Comparison of ENCODE assay signal across 8 cellular contexts in the genomic region with DNA sequence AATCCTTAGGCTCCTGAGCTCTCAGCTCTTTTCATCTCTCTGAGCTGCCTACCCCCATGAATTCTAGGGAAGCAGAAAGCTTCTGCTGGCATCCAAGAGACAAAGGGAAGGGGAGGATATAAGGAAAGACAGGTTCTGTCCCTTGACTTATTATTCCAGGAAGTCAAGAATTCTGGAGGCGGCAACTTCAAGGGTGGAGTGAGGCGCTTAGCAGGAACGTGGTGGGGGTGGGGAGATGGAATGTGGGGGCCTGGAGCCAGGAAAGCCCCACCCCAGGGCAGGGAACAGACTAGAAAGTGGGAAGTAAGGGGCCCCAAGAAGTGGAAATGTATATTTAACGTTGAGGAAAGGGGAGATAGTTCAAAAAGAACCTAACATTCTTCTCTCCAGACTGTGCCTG. TPM values are rescaled to one million over a fixed set of nuclear protein-coding genes. Genes with fewer than 3 reads are reported as not detected.
A peak's percentile ranks its signal among the peaks of the same experiment; 100 is the strongest.
DNase-seq lines count a peak whose midpoint lies in the region; ATAC-seq and TF ChIP-seq lines count a peak whose summit lies in the region.

No MANE protein-coding gene starts in this region.

- no peak for ATAC-seq in psoas muscle
- no peak for ATAC-seq in GM18868 (IDR thresholded peaks at IDR 0.05; ENCODE audit: unreplicated experiment)
- ATAC-seq in GM21619 (IDR thresholded peaks at IDR 0.05; ENCODE audit: unreplicated experiment): no peak
- ATAC-seq in GM19395 (IDR thresholded peaks at IDR 0.05; ENCODE audit: unreplicated experiment): no peak

- H3K4me3 Mint-ChIP-seq in CD8-positive, alpha-beta memory T cell: peak overlapping the region; percentile 89 to 97 (median 94)

- H3K27me3 ChIP-seq in CD8-positive, alpha-beta memory T cell (ENCODE audit: insufficient read depth, low read length, poor library complexity, severe bottlenecking): no peaks in the 10 kb centered on the region
- no peaks in the 10 kb centered on the region for H3K27me3 ChIP-seq in psoas muscle (ENCODE audit: insufficient read depth in 3 of 3, low read length in 2 of 3)

- peaks cover 31% of the 10 kb centered on the region for H3K36me3 ChIP-seq in CD8-positive, alpha-beta memory T cell (ENCODE audit: insufficient read depth, low read length)
- peaks cover 18 to 46% of the 10 kb centered on the region in 2 donors for H3K36me3 ChIP-seq in psoas muscle (ENCODE audit: insufficient read depth in 1 of 2, low read depth in 1 of 2)

- H3K27ac Mint-ChIP-seq in CD8-positive, alpha-beta memory T cell: peak overlapping the region in 4 of 8 donors; percentile 45 to 90 (median 80)

- intact Hi-C loops in psoas muscle (cut with DNase I): no loop called here

- H3K27me3 Mint-ChIP-seq in CD8-positive, alpha-beta memory T cell: peaks cover 0 to 1% of the 10 kb centered on the region in 2 donors

- TF ChIP-seq CTCF in RWPE1 (conservative IDR thresholded peaks at IDR 0.05; ENCODE audit: low read depth) (no peak), psoas muscle (IDR thresholded peaks at IDR 0.05) (no peak)

- POLR2A ChIA-PET in CD8-positive, alpha-beta memory T cell (lab: Charles Lee): no interaction called here
- POLR2A ChIA-PET in RWPE1 (lab: Yijun Ruan, JAX; ENCODE audit: low non-redundant PET): no interaction called here

- no peaks in the 10 kb centered on the region for H3K9me3 Mint-ChIP-seq in CD8-positive, alpha-beta memory T cell

- CTCF ChIA-PET in CD8-positive, alpha-beta memory T cell (lab: Charles Lee): interaction anchor here (0.7 to 16.3 kb wide), 4 partner anchors 17 to 32 kb away, joined by 3 to 269 read pairs (median 5); no protein-coding TSS in a partner anchor
- CTCF ChIA-PET in RWPE1 (lab: Yijun Ruan, JAX): interaction anchor here (0.5 to 3.1 kb wide), 5 partner anchors 17 to 489 kb away, joined by 3 to 16 read pairs (median 3); partner anchors contain the start of gene ATP5MC2

- H3K9me3 ChIP-seq in CD8-positive, alpha-beta memory T cell (ENCODE audit: low read length): no peaks in the 10 kb centered on the region
- no peaks in the 10 kb centered on the region for H3K9me3 ChIP-seq in psoas muscle

- no peak overlapping the region for H3K27ac ChIP-seq in CD8-positive, alpha-beta memory T cell (ENCODE audit: low read depth, low read length)
- H3K27ac ChIP-seq in RWPE1: peak overlapping the region; percentile 54
- peak overlapping the region; percentile 51 for H3K27ac ChIP-seq in epithelial cell of prostate
- peak overlapping the region; percentile 95 for H3K27ac ChIP-seq in psoas muscle

- no peak for DNase-seq in CD8-positive, alpha-beta memory T cell
- DNase-seq in RWPE1 (ENCODE audit: low spot score) (peak; percentile 51), epithelial cell of prostate (ENCODE audit: low read depth, low spot score) (no peak), psoas muscle (no peak), cortex of kidney (lab: John Stamatoyannopoulos, UW) (no peak)

- H3K4me1 ChIP-seq in CD8-positive, alpha-beta memory T cell (ENCODE audit: insufficient read depth, low read length): peaks cover 23% of the 10 kb centered on the region
- H3K4me1 ChIP-seq in psoas muscle: peaks cover 14% of the 10 kb centered on the region

- 30 to 40% (median 35%) methylated on average over 4 of the region's 4 CpGs for WGBS in psoas muscle, 3 donors

- H3K4me3 ChIP-seq in CD8-positive, alpha-beta memory T cell (ENCODE audit: low read length): peak overlapping the region; percentile 97
- peak overlapping the region; percentile 90 for H3K4me3 ChIP-seq in psoas muscle

- peaks cover 28 to 45% (median 39%) of the 10 kb centered on the region in 3 donors for H3K4me1 Mint-ChIP-seq in CD8-positive, alpha-beta memory T cell

- H3K36me3 Mint-ChIP-seq in CD8-positive, alpha-beta memory T cell: peaks cover 12 to 53% (median 23%) of the 10 kb centered on the region in 3 donors

RNA-seq across cellular contexts. Expression of gene CALCOCO1, which starts 1.4 kb away (rescaled TPM):
- 10 to 100 TPM; 29.5 to 31.4 TPM for total RNA-seq in CD8-positive, alpha-beta memory T cell
- polyA plus RNA-seq in CD8-positive, alpha-beta memory T cell: 73.9 TPM
- total RNA-seq in psoas muscle: 100 to 1,000 TPM; 180 to 255 (median 189) TPM
- 100 to 1,000 TPM in 2 of 3 donors, 10 to 100 TPM in 1; 41.1 to 125 (median 124) TPM for polyA plus RNA-seq in psoas muscle

RNA-seq across cellular contexts. Expression of gene CISTR, which starts 26.0 kb away (rescaled TPM):
- total RNA-seq in CD8-positive, alpha-beta memory T cell: not detected
- not detected for polyA plus RNA-seq in CD8-positive, alpha-beta memory T cell
- not detected for total RNA-seq in psoas muscle
- polyA plus RNA-seq in psoas muscle: not detected

RNA-seq across cellular contexts. Expression of gene ATP5MC2, which starts 49.9 kb away (rescaled TPM):
- total RNA-seq in CD8-positive, alpha-beta memory T cell: 100 to 1,000 TPM; 342 to 350 TPM
- polyA plus RNA-seq in CD8-positive, alpha-beta memory T cell: 529 TPM
- total RNA-seq in psoas muscle: 100 to 1,000 TPM; 349 to 495 (median 423) TPM
- polyA plus RNA-seq in psoas muscle: 100 to 1,000 TPM; 396 to 646 (median 496) TPM

Comparison
In these comparisons a context has a peak if more than half of its experiments do, and no peak if none do; other contexts are left out.
1. RNA of gene CALCOCO1, which starts 1.4 kb away (total RNA-seq): 180 to 255 TPM in psoas muscle; 29.5 to 31.4 TPM in CD8-positive, alpha-beta memory T cell; every median in the first group is over 4 times any median in the second.